ENCODE assay signal across 22 cellular contexts in genomic region chr7:24609570-24609969, GRCh38. TPM values are rescaled to one million over a fixed set of nuclear protein-coding genes. Genes with fewer than 3 reads are reported as not detected.
DNase-seq lines count a peak whose midpoint lies in the region; ATAC-seq, FAIRE-seq and TF ChIP-seq lines count a peak whose summit lies in the region.
"Had no signal": no experiment of that assay in that cellular context is flagged by ENCODE, and none has a peak within 500 bp of the region (broad histone marks: within the 10 kb centered on the region; RNA-seq: fewer than 3 reads in every experiment).

No MANE protein-coding gene starts in this region.

- peaks cover 5% of the 10 kb centered on the region for H3K4me1 Mint-ChIP-seq in neural crest cell
- H3K4me1 Mint-ChIP-seq in activated CD4-positive, alpha-beta T cell treated with anti-CD3 and anti-CD28 coated beads for 36 hours: peaks cover 29% of the 10 kb centered on the region
- no peaks in the 10 kb centered on the region for H3K4me1 Mint-ChIP-seq in natural killer cell treated with Interleukin-12 subunit alpha and Interleukin-12 subunit beta and Interleukin-15 and Interleukin-18, amount 100 ng/mL, for 72 hours (ENCODE audit: low read depth in 2 of 2)

- peaks cover 3% of the 10 kb centered on the region for H3K9me3 Mint-ChIP-seq in neural crest cell
- H3K9me3 Mint-ChIP-seq in activated CD4-positive, alpha-beta T cell treated with anti-CD3 and anti-CD28 coated beads for 36 hours (ENCODE audit: low read depth): no peaks in the 10 kb centered on the region
- H3K9me3 Mint-ChIP-seq in natural killer cell treated with Interleukin-12 subunit alpha and Interleukin-12 subunit beta and Interleukin-15 and Interleukin-18, amount 100 ng/mL, for 72 hours: no peaks in the 10 kb centered on the region

- H3K27ac Mint-ChIP-seq in neural crest cell (ENCODE audit: unreplicated experiment): peak overlapping the region; percentile 83
- H3K27ac Mint-ChIP-seq in activated CD4-positive, alpha-beta T cell treated with anti-CD3 and anti-CD28 coated beads for 36 hours: no peak overlapping the region
- H3K27ac Mint-ChIP-seq in natural killer cell treated with Interleukin-12 subunit alpha and Interleukin-12 subunit beta and Interleukin-15 and Interleukin-18, amount 100 ng/mL, for 72 hours: no peak overlapping the region

- peak; percentile 19 for FAIRE-seq in K562 (lab: Jason Lieb, UNC)
- FAIRE-seq: A204.1, D721Med, HepG2 had no signal

- no TSS peak for BruUV-seq in K562 (replicated peaks; lab: Mats Ljungman, UMichigan)

- peaks cover 0 to 26% (median 0%) of the 10 kb centered on the region in 11 experiments; a peak in 2 of 22 replicates for H4K20me1 ChIP-seq in BLaER1 treated with 17β-estradiol and CSF1 and Interleukin-3, amounts not matched to agents 10 nM and 100 nM
- H4K20me1 ChIP-seq in K562 (replicated peaks; ENCODE audit: control insufficient read depth, insufficient read depth, low read length): no peaks in the 10 kb centered on the region

- H3K9me3 ChIP-seq in BLaER1 treated with 17β-estradiol and CSF1 and Interleukin-3, amounts not matched to agents 10 nM and 100 nM (replicated peaks in 1 of 11): peaks cover 6 to 24% (median 14%) of the 10 kb centered on the region in 11 experiments
- H3K9me3 ChIP-seq in HUES6 (ENCODE audit: control insufficient read depth, insufficient read depth, low read depth, low read length) (no peaks in the 10 kb centered on the region; the same call in 1 of the 2 replicates), K562 (replicated peaks; ENCODE audit: control insufficient read depth, insufficient read depth, low read depth, low read length) (no peaks in the 10 kb centered on the region)
- H3K9me3 ChIP-seq: HAP-1, SK-N-SH had no signal

- POLR2A ChIA-PET in K562 (lab: Yijun Ruan, JAX): interaction anchor here (1.0 to 1.4 kb wide), 2 partner anchors 16 to 19 kb away, joined by 3 read pairs; no protein-coding TSS in a partner anchor
- POLR2A ChIA-PET in activated CD4-positive, alpha-beta T cell treated with anti-CD3 and anti-CD28 coated beads for 36 hours (lab: Charles Lee): no interaction called here

- H3K4me1 ChIP-seq in BLaER1 treated with 17β-estradiol and CSF1 and Interleukin-3, amounts not matched to agents 10 nM and 100 nM: peaks cover 0 to 12% (median 10%) of the 10 kb centered on the region in 10 experiments; a peak in 13 of 20 replicates
- H3K4me1 ChIP-seq in HUES6 (ENCODE audit: control insufficient read depth, insufficient read depth, low read length) (peaks cover 20% of the 10 kb centered on the region), K562 (replicated peaks in 1 of 2; ENCODE audit: control insufficient read depth in 2 of 2, insufficient read depth in 2 of 2, low read length in 2 of 2) (peaks cover 0 to 3% of the 10 kb centered on the region in 2 experiments; a peak in 3 of 5 replicates)

- CTCF ChIA-PET in K562 (lab: Yijun Ruan, JAX; ENCODE audit: low intra/inter-chr PET ratio): no interaction called here
- CTCF ChIA-PET in activated CD4-positive, alpha-beta T cell treated with anti-CD3 and anti-CD28 coated beads for 36 hours (lab: Charles Lee): no interaction called here

- DNase-seq in K562 (ENCODE audit: extremely low read depth in 1 of 4, low spot score in 3 of 4): no peak
- no peak for DNase-seq in neural crest cell (ENCODE audit: low read depth, low spot score)
- DNase-seq in activated CD4-positive, alpha-beta T cell treated with anti-CD3 and anti-CD28 coated beads for 36 hours: no peak
- no peak for DNase-seq in inferior parietal cortex (ENCODE audit: extremely low spot score)
- DNase-seq in natural killer cell treated with Interleukin-12 subunit alpha and Interleukin-12 subunit beta and Interleukin-15 and Interleukin-18, amount 100 ng/mL, for 72 hours (ENCODE audit: low spot score): no peak
- DNase-seq: DMS79; NCI-H1417; NCI-H187; NCI-H2107; NCI-H510A; NCI-H748 treated with DMSO at 0.1 percent for 48 hours; NK-92 treated with Interleukin-12 subunit alpha and Interleukin-12 subunit beta, amount 100 ng/mL, for 24 hours; SHP77; SK-N-SH had no signal

- H3K79me2 ChIP-seq in K562 (ENCODE audit: control insufficient read depth, insufficient read depth, low read length): peaks cover 50% of the 10 kb centered on the region

- ATAC-seq in K562: no peak
- no peak for ATAC-seq in activated CD4-positive, alpha-beta T cell treated with anti-CD3 and anti-CD28 coated beads for 36 hours
- ATAC-seq in natural killer cell treated with Interleukin-12 subunit alpha and Interleukin-12 subunit beta and Interleukin-15 and Interleukin-18, amount 100 ng/mL, for 72 hours: no peak
- ATAC-seq: HepG2 had no signal

- WGBS in K562 (ENCODE audit: insufficient coverage, low coverage, missing lambda C conversion rate): 100% methylated on average over 2 of the region's 2 CpGs

- no peak overlapping the region for H3K27ac ChIP-seq in BLaER1 treated with 17β-estradiol and CSF1 and Interleukin-3, amounts not matched to agents 10 nM and 100 nM
- no peak overlapping the region for H3K27ac ChIP-seq in HUES6 (ENCODE audit: low read depth, low read length)
- no peak overlapping the region for H3K27ac ChIP-seq in K562 (ENCODE audit: extremely low read depth, low read depth, low read length)
- H3K27ac ChIP-seq: C4-2B, KMS-11 had no signal

- intact Hi-C loops in K562 (cut with micrococcal nuclease): no loop called here
- intact Hi-C loops in activated CD4-positive, alpha-beta T cell treated with anti-CD3 and anti-CD28 coated beads for 36 hours (cut with DNase I, micrococcal nuclease): no loop called here

- H3K9me1 ChIP-seq in K562 (ENCODE audit: control insufficient read depth, insufficient read depth, low read length): no peaks in the 10 kb centered on the region

- H3K36me3 ChIP-seq in BLaER1 treated with 17β-estradiol and CSF1 and Interleukin-3, amounts not matched to agents 10 nM and 100 nM: peaks cover 0 to 14% (median 3%) of the 10 kb centered on the region in 11 experiments; a peak in 7 of 22 replicates
- no peaks in the 10 kb centered on the region for H3K36me3 ChIP-seq in HUES6 (ENCODE audit: control insufficient read depth, insufficient read depth, low read length)
- H3K36me3 ChIP-seq in K562 (ENCODE audit: control insufficient read depth, insufficient read depth, low read length): no peaks in the 10 kb centered on the region
- H3K36me3 ChIP-seq: HAP-1 had no signal

- H3K27me3 ChIP-seq in BLaER1 treated with 17β-estradiol and CSF1 and Interleukin-3, amounts not matched to agents 10 nM and 100 nM: no peaks in the 10 kb centered on the region
- H3K27me3 ChIP-seq in HUES6 (ENCODE audit: control insufficient read depth, insufficient read depth, low read length) (no peaks in the 10 kb centered on the region), K562 (ENCODE audit: control insufficient read depth in 2 of 2, insufficient read depth in 2 of 2, low read length in 2 of 2) (no peaks in the 10 kb centered on the region)

- TF ChIP-seq EP300 in K562 (IDR thresholded peaks at IDR 0.05; ENCODE audit: low read length): no peak

- H3K4me3 ChIP-seq in BLaER1 treated with 17β-estradiol and CSF1 and Interleukin-3, amounts not matched to agents 10 nM and 100 nM: no peak overlapping the region
- H3K4me3 ChIP-seq in HUES6 (ENCODE audit: low read depth, low read length): peak overlapping the region; percentile 14; the same call in 1 of the 2 replicates
- H3K4me3 ChIP-seq in K562: no peak overlapping the region
- H3K4me3 ChIP-seq: HAP-1 had no signal

- H3K9ac ChIP-seq in BLaER1 treated with 17β-estradiol and CSF1 and Interleukin-3, amounts not matched to agents 10 nM and 100 nM: no peak overlapping the region
- H3K9ac ChIP-seq in HUES6 (ENCODE audit: low read length) (no peak overlapping the region), K562 (ENCODE audit: insufficient read depth in 1 of 2, low read depth in 2 of 2, low read length in 2 of 2) (no peak overlapping the region)
- H3K9ac ChIP-seq: KMS-11, SK-N-SH had no signal

- no peak for TF ChIP-seq POLR2A in K562 (conservative IDR thresholded peaks at IDR 0.05)

- TF ChIP-seq CTCF in K562 (IDR thresholded peaks at IDR 0.05 in 2 of 3, conservative IDR thresholded peaks at IDR 0.05 in 1 of 3; ENCODE audit: insufficient read depth in 2 of 3, low read depth in 1 of 3, low read length in 3 of 3): no peak
- no peak for TF ChIP-seq CTCF in neural crest cell (conservative IDR thresholded peaks at IDR 0.05)

- H3K36me3 Mint-ChIP-seq in neural crest cell (ENCODE audit: low read depth): peaks cover 6% of the 10 kb centered on the region
- no peaks in the 10 kb centered on the region for H3K36me3 Mint-ChIP-seq in activated CD4-positive, alpha-beta T cell treated with anti-CD3 and anti-CD28 coated beads for 36 hours (ENCODE audit: low read depth)
- peaks cover 4% of the 10 kb centered on the region for H3K36me3 Mint-ChIP-seq in natural killer cell treated with Interleukin-12 subunit alpha and Interleukin-12 subunit beta and Interleukin-15 and Interleukin-18, amount 100 ng/mL, for 72 hours

- no peaks in the 10 kb centered on the region for H3K27me3 Mint-ChIP-seq in neural crest cell (ENCODE audit: low read depth)
- no peaks in the 10 kb centered on the region for H3K27me3 Mint-ChIP-seq in activated CD4-positive, alpha-beta T cell treated with anti-CD3 and anti-CD28 coated beads for 36 hours
- peaks cover 0 to 3% of the 10 kb centered on the region in 2 donors for H3K27me3 Mint-ChIP-seq in natural killer cell treated with Interleukin-12 subunit alpha and Interleukin-12 subunit beta and Interleukin-15 and Interleukin-18, amount 100 ng/mL, for 72 hours

- H3K4me3 Mint-ChIP-seq in neural crest cell: no peak overlapping the region
- H3K4me3 Mint-ChIP-seq in activated CD4-positive, alpha-beta T cell treated with anti-CD3 and anti-CD28 coated beads for 36 hours: no peak overlapping the region
- no peak overlapping the region for H3K4me3 Mint-ChIP-seq in natural killer cell treated with Interleukin-12 subunit alpha and Interleukin-12 subunit beta and Interleukin-15 and Interleukin-18, amount 100 ng/mL, for 72 hours

- TF ChIP-seq RAD21 in K562 (CRISPR knock-in tag; conservative IDR thresholded peaks at IDR 0.05 in 1 of 2, IDR thresholded peaks at IDR 0.05 in 1 of 2): no peak

- in situ Hi-C loops in K562 (cut with MboI): no loop called here

- peak overlapping the region in 7 of 11 experiments; percentile 11 to 38 (median 18); a peak in 9 of 22 replicates for H3K4me2 ChIP-seq in BLaER1 treated with 17β-estradiol and CSF1 and Interleukin-3, amounts not matched to agents 10 nM and 100 nM
- no peak overlapping the region for H3K4me2 ChIP-seq in K562 (ENCODE audit: insufficient read depth, low read length)
- H3K4me2 ChIP-seq: KMS-11, SK-N-SH had no signal

- H2AFZ ChIP-seq in K562 (ENCODE audit: low read depth, low read length): no peak overlapping the region

RNA-seq across cellular contexts. Expression of gene PALS2, which starts 36.3 kb away (rescaled TPM):
- 7.4 and 46.8 TPM in 2 replicates for total RNA-seq in K562 (2011; cell fraction: chromatin; rRNA removed; ENCODE audit: low replicate concordance)
- 3.7 and 6.4 TPM in 2 replicates for total RNA-seq in K562 (2011; cell fraction: nucleolus; rRNA removed)
- total RNA-seq in K562 (2011; cell fraction: nucleoplasm; rRNA removed): 14.3 and 25.1 TPM in 2 replicates
- total RNA-seq in K562 (2014; rRNA removed) (10.6 and 10.8 TPM in 2 replicates), K562 (2014; rRNA removed; fragmentation: Illumina TruSeq; extraction: Trizol) (23.1 and 26.9 TPM in 2 replicates), K562 (2015; rRNA removed; fragmentation: Illumina TruSeq; extraction: Trizol) (17.6 and 17.7 TPM in 2 replicates), K562 (2021) (30.4 and 35.0 TPM in 2 replicates), neural crest cell (35.8 and 37.9 TPM in 2 replicates)
- polyA plus RNA-seq in K562 (2011; rRNA removed) (14.4 and 20.2 TPM in 2 replicates), K562 (2014; fragmentation: Illumina TruSeq; extraction: Trizol) (15.8 and 17.5 TPM in 2 replicates), K562 (2014; fragmentation: Nextera tagmentation; extraction: Ambion mirVana) (1 to 10 TPM; 5.9 to 7.2 TPM), K562 (2014; rRNA removed) (11.6 and 18.9 TPM in 2 replicates)
- polyA plus RNA-seq in K562 (2011; cell fraction: cytosol; rRNA removed): 2.9 and 5.6 TPM in 2 replicates
- polyA plus RNA-seq in K562 (2011; cell fraction: nucleus; rRNA removed): 5.3 and 7.9 TPM in 2 replicates
- polyA plus RNA-seq in K562 (2012): 8.7 and 13.3 TPM in 2 replicates
- 53.0 and 69.7 TPM in 2 replicates for polyA minus RNA-seq in K562 (2011; rRNA and poly(A)+ RNA removed)
- 19.5 and 19.7 TPM in 2 replicates for polyA minus RNA-seq in K562 (2011; cell fraction: cytosol; rRNA and poly(A)+ RNA removed)
- 9.0 and 16.4 TPM in 2 replicates for polyA minus RNA-seq in K562 (2011; cell fraction: nucleus; rRNA and poly(A)+ RNA removed)
- 10 to 100 TPM; 20.8 to 41.7 TPM for total RNA-seq in activated CD4-positive, alpha-beta T cell treated with anti-CD3 and anti-CD28 coated beads for 36 hours
- total RNA-seq in natural killer cell treated with Interleukin-12 subunit alpha and Interleukin-12 subunit beta and Interleukin-15 and Interleukin-18, amount 100 ng/mL, for 72 hours: 10 to 100 TPM; 12.7 to 13.7 TPM
